14 cellular contexts compared by ENCODE assay signal in the genomic region with DNA sequence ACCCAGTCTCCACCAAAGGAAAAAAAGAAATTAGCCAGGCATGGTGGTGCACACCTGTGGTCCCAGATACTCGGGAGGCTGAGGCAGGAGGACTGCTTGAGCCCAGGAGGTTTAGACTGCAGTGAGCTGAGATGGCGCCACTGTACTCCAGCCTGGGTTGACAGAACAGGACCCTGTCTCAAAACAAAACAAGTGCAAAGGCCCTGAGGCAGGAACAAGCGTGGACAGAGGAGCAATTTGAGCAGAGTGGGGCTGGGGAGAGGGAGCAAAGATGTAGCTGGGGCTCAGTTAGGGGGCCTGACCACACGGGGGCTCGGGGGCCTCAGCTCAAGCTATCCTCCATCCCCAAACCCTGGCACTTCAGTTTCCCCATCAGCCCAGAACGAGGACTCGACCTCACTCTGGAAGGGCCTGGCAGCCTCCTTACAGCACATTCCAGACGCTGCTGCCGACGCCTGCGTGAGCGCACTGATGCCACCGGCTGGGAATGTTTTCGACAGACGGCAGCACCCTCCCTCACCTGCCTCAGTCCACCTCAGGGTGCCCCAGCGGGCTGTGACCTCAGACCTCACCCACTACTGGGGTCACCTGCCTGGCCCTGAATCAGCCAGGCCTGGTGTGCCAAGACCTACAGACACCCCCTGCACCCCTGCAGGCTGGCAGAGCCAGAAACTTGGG. TPM values are rescaled to one million over a fixed set of nuclear protein-coding genes. Genes with fewer than 3 reads are reported as not detected.
"Had no signal": no experiment of that assay in that cellular context is flagged by ENCODE, and none has a peak within 500 bp of the region (broad histone marks: within the 10 kb centered on the region; RNA-seq: fewer than 3 reads in every experiment).

No MANE protein-coding gene starts in this region.

- H3K36me3 ChIP-seq: pancreas, thyroid gland had no signal

- H3K36me3 Mint-ChIP-seq: activated naive CD8-positive, alpha-beta T cell had no signal

- H3K4me3 Mint-ChIP-seq: activated naive CD8-positive, alpha-beta T cell had no signal

- H3K27ac ChIP-seq: brain microvascular endothelial cell, pancreas, stomach, thyroid gland had no signal

- H3K9me3 Mint-ChIP-seq: endodermal cell had no signal

- H3K9me3 ChIP-seq: pancreas, stomach, thyroid gland had no signal

- DNase-seq: activated CD4-positive, alpha-beta T cell treated with anti-CD3 and anti-CD28 coated beads for 48 hours; activated T-cell treated with anti-CD3 and anti-CD28 coated beads, Interleukin-2, amount 50 U/mL, for 1 hour; amygdala; brain microvascular endothelial cell; endodermal cell; retina; stimulated activated CD4-positive, alpha-beta T cell treated with anti-CD3 and anti-CD28 coated beads, Interleukin-4, amount 100 ng/mL, for 4 hours; stomach; T-helper 1 cell; thyroid gland had no signal

- H3K27me3 ChIP-seq: brain microvascular endothelial cell, pancreas, thyroid gland had no signal

- ATAC-seq: pancreas had no signal

- H3K27ac Mint-ChIP-seq: activated naive CD8-positive, alpha-beta T cell; endodermal cell had no signal

- H3K27me3 Mint-ChIP-seq: activated naive CD8-positive, alpha-beta T cell had no signal

RNA-seq across cellular contexts. Expression of a gene that starts 4.6 kb away (rescaled TPM):
- total RNA-seq: cerebellum, dermis microvascular lymphatic vessel endothelial cell, thyroid gland had no signal

RNA-seq across cellular contexts. Expression of a gene that starts 45.4 kb away (rescaled TPM):
- total RNA-seq: thyroid gland had no signal
